In the genomic region with DNA sequence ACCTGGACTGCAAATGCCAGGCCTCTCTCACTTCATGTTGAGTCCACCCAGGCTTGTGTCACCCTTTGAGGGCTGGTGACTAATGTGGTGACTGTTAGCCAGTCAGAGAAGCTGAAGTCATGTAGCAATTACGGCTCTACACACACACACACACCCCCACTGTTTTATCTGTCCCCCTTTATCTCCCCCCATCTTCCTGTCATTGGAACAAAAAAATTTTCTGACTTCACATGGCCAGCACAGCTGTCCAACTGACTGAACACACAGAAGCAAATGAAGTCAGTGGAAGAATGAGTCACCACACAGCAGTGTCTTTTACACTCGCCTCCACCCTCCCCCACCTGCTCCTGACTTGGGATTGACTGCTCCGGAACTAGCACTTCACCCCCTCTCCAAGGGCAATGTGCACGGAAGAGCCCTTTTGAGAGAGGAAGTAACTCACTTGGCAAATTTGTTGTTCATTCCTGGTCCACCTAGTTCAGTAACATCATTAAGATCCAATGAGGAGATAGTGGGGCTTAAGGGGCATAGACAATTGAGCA, we compare ENCODE assay signal across 1 cellular context.
TF ChIP-seq lines count a peak whose summit lies in the region.

No MANE protein-coding gene starts in this region.

TF ChIP-seq in K562, 482 proteins besides CTCF, POLR2A, EP300 and RAD21 (continued from another document and continues in another):
- TF ChIP-seq, protein P1, sequence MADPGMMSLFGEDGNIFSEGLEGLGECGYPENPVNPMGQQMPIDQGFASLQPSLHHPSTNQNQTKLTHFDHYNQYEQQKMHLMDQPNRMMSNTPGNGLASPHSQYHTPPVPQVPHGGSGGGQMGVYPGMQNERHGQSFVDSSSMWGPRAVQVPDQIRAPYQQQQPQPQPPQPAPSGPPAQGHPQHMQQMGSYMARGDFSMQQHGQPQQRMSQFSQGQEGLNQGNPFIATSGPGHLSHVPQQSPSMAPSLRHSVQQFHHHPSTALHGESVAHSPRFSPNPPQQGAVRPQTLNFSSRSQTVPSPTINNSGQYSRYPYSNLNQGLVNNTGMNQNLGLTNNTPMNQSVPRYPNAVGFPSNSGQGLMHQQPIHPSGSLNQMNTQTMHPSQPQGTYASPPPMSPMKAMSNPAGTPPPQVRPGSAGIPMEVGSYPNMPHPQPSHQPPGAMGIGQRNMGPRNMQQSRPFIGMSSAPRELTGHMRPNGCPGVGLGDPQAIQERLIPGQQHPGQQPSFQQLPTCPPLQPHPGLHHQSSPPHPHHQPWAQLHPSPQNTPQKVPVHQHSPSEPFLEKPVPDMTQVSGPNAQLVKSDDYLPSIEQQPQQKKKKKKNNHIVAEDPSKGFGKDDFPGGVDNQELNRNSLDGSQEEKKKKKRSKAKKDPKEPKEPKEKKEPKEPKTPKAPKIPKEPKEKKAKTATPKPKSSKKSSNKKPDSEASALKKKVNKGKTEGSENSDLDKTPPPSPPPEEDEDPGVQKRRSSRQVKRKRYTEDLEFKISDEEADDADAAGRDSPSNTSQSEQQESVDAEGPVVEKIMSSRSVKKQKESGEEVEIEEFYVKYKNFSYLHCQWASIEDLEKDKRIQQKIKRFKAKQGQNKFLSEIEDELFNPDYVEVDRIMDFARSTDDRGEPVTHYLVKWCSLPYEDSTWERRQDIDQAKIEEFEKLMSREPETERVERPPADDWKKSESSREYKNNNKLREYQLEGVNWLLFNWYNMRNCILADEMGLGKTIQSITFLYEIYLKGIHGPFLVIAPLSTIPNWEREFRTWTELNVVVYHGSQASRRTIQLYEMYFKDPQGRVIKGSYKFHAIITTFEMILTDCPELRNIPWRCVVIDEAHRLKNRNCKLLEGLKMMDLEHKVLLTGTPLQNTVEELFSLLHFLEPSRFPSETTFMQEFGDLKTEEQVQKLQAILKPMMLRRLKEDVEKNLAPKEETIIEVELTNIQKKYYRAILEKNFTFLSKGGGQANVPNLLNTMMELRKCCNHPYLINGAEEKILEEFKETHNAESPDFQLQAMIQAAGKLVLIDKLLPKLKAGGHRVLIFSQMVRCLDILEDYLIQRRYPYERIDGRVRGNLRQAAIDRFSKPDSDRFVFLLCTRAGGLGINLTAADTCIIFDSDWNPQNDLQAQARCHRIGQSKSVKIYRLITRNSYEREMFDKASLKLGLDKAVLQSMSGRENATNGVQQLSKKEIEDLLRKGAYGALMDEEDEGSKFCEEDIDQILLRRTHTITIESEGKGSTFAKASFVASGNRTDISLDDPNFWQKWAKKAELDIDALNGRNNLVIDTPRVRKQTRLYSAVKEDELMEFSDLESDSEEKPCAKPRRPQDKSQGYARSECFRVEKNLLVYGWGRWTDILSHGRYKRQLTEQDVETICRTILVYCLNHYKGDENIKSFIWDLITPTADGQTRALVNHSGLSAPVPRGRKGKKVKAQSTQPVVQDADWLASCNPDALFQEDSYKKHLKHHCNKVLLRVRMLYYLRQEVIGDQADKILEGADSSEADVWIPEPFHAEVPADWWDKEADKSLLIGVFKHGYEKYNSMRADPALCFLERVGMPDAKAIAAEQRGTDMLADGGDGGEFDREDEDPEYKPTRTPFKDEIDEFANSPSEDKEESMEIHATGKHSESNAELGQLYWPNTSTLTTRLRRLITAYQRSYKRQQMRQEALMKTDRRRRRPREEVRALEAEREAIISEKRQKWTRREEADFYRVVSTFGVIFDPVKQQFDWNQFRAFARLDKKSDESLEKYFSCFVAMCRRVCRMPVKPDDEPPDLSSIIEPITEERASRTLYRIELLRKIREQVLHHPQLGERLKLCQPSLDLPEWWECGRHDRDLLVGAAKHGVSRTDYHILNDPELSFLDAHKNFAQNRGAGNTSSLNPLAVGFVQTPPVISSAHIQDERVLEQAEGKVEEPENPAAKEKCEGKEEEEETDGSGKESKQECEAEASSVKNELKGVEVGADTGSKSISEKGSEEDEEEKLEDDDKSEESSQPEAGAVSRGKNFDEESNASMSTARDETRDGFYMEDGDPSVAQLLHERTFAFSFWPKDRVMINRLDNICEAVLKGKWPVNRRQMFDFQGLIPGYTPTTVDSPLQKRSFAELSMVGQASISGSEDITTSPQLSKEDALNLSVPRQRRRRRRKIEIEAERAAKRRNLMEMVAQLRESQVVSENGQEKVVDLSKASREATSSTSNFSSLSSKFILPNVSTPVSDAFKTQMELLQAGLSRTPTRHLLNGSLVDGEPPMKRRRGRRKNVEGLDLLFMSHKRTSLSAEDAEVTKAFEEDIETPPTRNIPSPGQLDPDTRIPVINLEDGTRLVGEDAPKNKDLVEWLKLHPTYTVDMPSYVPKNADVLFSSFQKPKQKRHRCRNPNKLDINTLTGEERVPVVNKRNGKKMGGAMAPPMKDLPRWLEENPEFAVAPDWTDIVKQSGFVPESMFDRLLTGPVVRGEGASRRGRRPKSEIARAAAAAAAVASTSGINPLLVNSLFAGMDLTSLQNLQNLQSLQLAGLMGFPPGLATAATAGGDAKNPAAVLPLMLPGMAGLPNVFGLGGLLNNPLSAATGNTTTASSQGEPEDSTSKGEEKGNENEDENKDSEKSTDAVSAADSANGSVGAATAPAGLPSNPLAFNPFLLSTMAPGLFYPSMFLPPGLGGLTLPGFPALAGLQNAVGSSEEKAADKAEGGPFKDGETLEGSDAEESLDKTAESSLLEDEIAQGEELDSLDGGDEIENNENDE (IDR thresholded peaks at IDR 0.05; ENCODE audit: low read depth, low read length), result no peak
- TF ChIP-seq EGR1 (conservative IDR thresholded peaks at IDR 0.05) (peak; percentile 74), CBFA2T2 (conservative IDR thresholded peaks at IDR 0.05) (peak; percentile 63), HNRNPUL1 (IDR thresholded peaks at IDR 0.05; ENCODE audit: low read length) (no peak), ZBTB8A (IDR thresholded peaks at IDR 0.05; ENCODE audit: partially characterized antibody) (no peak), NEUROD1 (IDR thresholded peaks at IDR 0.05; ENCODE audit: borderline replicate concordance, low read depth, low read length, partially characterized antibody) (peak; percentile 70), ZEB2 (IDR thresholded peaks at IDR 0.05) (peak; percentile 50; the same call in 1 of the 2 replicates), SAP30 (IDR thresholded peaks at IDR 0.05; ENCODE audit: borderline replicate concordance, insufficient read depth, low read depth, low read length, poor library complexity, severe bottlenecking) (no peak), SMC3 (conservative IDR thresholded peaks at IDR 0.05; ENCODE audit: insufficient read depth, low read depth, low read length) (no peak), BRD4 (IDR thresholded peaks at IDR 0.05) (peak; percentile 45; the same call in 1 of the 2 replicates), MCM2 (IDR thresholded peaks at IDR 0.05; ENCODE audit: low read depth) (no peak), TRIM28 (IDR thresholded peaks at IDR 0.05) (peak; percentile 24; the same call in 1 of the 2 replicates), DACH1 (IDR thresholded peaks at IDR 0.05; ENCODE audit: partially characterized antibody) (peak; percentile 48), ILK (tag; IDR thresholded peaks at IDR 0.05; ENCODE audit: borderline replicate concordance, low read depth) (no peak), SMAD3 (CRISPR knock-in tag; conservative IDR thresholded peaks at IDR 0.05) (0 out of 2 replicates have a peak, but pooled peaks have one; percentile 52), JUND (IDR thresholded peaks at IDR 0.05; ENCODE audit: borderline replicate concordance, low read depth, low read length) (peak; percentile 97), JUND (tag; IDR thresholded peaks at IDR 0.05; ENCODE audit: borderline replicate concordance, low read depth, low read length) (peak; percentile 98; the same call in 2 of the 3 replicates), LCOR (CRISPR knock-in tag; IDR thresholded peaks at IDR 0.05) (0 out of 2 replicates have a peak, but pooled peaks have one; percentile 36), ZKSCAN1 (IDR thresholded peaks at IDR 0.05; ENCODE audit: low read depth, low read length) (peak; percentile 14; the same call in 1 of the 2 replicates), ZNF766 (CRISPR knock-in tag; conservative IDR thresholded peaks at IDR 0.05) (0 out of 2 replicates have a peak, but pooled peaks have one; percentile 29), HDAC2 (IDR thresholded peaks at IDR 0.05) (peak; percentile 38; the same call in 1 of the 2 replicates), STAG1 (CRISPR knock-in tag; IDR thresholded peaks at IDR 0.05; ENCODE audit: borderline replicate concordance) (no peak), FOS (IDR thresholded peaks at IDR 0.05; ENCODE audit: extremely low read depth, insufficient read length) (peak; percentile 29), TEAD2 (tag; IDR thresholded peaks at IDR 0.05) (no peak), HSF4 (CRISPR knock-in tag; IDR thresholded peaks at IDR 0.05; ENCODE audit: borderline replicate concordance) (no peak), CBX2 (IDR thresholded peaks at IDR 0.05; ENCODE audit: insufficient read depth, low read length, poor library complexity, severe bottlenecking) (no peak), HNRNPLL (IDR thresholded peaks at IDR 0.05; ENCODE audit: low read depth, low read length, poor library complexity, severe bottlenecking) (no peak), C11orf30 (IDR thresholded peaks at IDR 0.05; ENCODE audit: low read depth) (no peak), GTF2A2 (tag; IDR thresholded peaks at IDR 0.05) (no peak)
- TF ChIP-seq, protein P2, sequence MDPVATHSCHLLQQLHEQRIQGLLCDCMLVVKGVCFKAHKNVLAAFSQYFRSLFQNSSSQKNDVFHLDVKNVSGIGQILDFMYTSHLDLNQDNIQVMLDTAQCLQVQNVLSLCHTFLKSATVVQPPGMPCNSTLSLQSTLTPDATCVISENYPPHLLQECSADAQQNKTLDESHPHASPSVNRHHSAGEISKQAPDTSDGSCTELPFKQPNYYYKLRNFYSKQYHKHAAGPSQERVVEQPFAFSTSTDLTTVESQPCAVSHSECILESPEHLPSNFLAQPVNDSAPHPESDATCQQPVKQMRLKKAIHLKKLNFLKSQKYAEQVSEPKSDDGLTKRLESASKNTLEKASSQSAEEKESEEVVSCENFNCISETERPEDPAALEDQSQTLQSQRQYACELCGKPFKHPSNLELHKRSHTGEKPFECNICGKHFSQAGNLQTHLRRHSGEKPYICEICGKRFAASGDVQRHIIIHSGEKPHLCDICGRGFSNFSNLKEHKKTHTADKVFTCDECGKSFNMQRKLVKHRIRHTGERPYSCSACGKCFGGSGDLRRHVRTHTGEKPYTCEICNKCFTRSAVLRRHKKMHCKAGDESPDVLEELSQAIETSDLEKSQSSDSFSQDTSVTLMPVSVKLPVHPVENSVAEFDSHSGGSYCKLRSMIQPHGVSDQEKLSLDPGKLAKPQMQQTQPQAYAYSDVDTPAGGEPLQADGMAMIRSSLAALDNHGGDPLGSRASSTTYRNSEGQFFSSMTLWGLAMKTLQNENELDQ (CRISPR knock-in tag; IDR thresholded peaks at IDR 0.05; ENCODE audit: borderline replicate concordance), result no peak
- TF ChIP-seq, protein P3, sequence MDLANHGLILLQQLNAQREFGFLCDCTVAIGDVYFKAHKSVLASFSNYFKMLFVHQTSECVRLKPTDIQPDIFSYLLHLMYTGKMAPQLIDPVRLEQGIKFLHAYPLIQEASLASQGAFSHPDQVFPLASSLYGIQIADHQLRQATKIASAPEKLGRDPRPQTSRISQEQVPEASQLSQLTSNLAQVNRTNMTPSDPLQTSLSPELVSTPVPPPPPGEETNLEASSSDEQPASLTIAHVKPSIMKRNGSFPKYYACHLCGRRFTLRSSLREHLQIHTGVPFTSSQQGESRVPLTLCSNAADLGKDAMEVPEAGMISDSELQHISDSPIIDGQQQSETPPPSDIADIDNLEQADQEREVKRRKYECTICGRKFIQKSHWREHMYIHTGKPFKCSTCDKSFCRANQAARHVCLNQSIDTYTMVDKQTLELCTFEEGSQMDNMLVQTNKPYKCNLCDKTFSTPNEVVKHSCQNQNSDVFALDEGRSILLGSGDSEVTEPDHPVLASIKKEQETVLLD (IDR thresholded peaks at IDR 0.05), result no peak
- TF ChIP-seq, protein P4, sequence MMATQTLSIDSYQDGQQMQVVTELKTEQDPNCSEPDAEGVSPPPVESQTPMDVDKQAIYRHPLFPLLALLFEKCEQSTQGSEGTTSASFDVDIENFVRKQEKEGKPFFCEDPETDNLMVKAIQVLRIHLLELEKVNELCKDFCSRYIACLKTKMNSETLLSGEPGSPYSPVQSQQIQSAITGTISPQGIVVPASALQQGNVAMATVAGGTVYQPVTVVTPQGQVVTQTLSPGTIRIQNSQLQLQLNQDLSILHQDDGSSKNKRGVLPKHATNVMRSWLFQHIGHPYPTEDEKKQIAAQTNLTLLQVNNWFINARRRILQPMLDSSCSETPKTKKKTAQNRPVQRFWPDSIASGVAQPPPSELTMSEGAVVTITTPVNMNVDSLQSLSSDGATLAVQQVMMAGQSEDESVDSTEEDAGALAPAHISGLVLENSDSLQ (IDR thresholded peaks at IDR 0.05), result peak; percentile 59
- TF ChIP-seq, protein P5, sequence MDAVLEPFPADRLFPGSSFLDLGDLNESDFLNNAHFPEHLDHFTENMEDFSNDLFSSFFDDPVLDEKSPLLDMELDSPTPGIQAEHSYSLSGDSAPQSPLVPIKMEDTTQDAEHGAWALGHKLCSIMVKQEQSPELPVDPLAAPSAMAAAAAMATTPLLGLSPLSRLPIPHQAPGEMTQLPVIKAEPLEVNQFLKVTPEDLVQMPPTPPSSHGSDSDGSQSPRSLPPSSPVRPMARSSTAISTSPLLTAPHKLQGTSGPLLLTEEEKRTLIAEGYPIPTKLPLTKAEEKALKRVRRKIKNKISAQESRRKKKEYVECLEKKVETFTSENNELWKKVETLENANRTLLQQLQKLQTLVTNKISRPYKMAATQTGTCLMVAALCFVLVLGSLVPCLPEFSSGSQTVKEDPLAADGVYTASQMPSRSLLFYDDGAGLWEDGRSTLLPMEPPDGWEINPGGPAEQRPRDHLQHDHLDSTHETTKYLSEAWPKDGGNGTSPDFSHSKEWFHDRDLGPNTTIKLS (IDR thresholded peaks at IDR 0.05; ENCODE audit: borderline replicate concordance, low read depth), result no peak
